27 cellular contexts compared by ENCODE assay signal in genomic region chr14:50864237-50864636, GRCh38. TPM values are rescaled to one million over a fixed set of nuclear protein-coding genes. Genes with fewer than 3 reads are reported as not detected.
DNase-seq lines count a peak whose midpoint lies in the region; ATAC-seq, FAIRE-seq and TF ChIP-seq lines count a peak whose summit lies in the region.
"Had no signal": no experiment of that assay in that cellular context is flagged by ENCODE, and none has a peak within 500 bp of the region (broad histone marks: within the 10 kb centered on the region; RNA-seq: fewer than 3 reads in every experiment).

No MANE protein-coding gene starts in this region.

- no peak overlapping the region for H3K9ac ChIP-seq in HepG2 (ENCODE audit: insufficient read depth, low read depth, low read length)
- no peak overlapping the region for H3K9ac ChIP-seq in colonic mucosa (ENCODE audit: low read depth in 2 of 2, low read length in 2 of 2)
- H3K9ac ChIP-seq: BLaER1 treated with 17β-estradiol and CSF1 and Interleukin-3, amounts not matched to agents 10 nM and 100 nM had no signal

- H3K9me3 ChIP-seq in HepG2 (ENCODE audit: low read length) (no peaks in the 10 kb centered on the region), right lobe of liver (no peaks in the 10 kb centered on the region), colonic mucosa (no peaks in the 10 kb centered on the region)
- H3K9me3 ChIP-seq: A549; BE2C; BLaER1 treated with 17β-estradiol and CSF1 and Interleukin-3, amounts not matched to agents 10 nM and 100 nM; HAP-1 had no signal

- no TSS peak for BruUV-seq in HepG2 (replicated peaks; lab: Mats Ljungman, UMichigan)

- H3K79me2 ChIP-seq in HepG2 (ENCODE audit: insufficient read depth, low read length), result no peaks in the 10 kb centered on the region

- TF ChIP-seq EP300 in HepG2 (IDR thresholded peaks at IDR 0.05; ENCODE audit: low read depth in 2 of 2, low read length in 2 of 2) (no peak), HepG2 (CRISPR knock-in tag; IDR thresholded peaks at IDR 0.05; ENCODE audit: borderline replicate concordance) (no peak)

- H3K27me3 Mint-ChIP-seq in glutamatergic neuron (ENCODE audit: unreplicated experiment), result no peaks in the 10 kb centered on the region

- no peak for TF ChIP-seq RAD21 in HepG2 (CRISPR knock-in tag; IDR thresholded peaks at IDR 0.05)

- H4K20me1 ChIP-seq in HepG2 (ENCODE audit: insufficient read depth, low read length), result no peaks in the 10 kb centered on the region
- H4K20me1 ChIP-seq: BLaER1 treated with 17β-estradiol and CSF1 and Interleukin-3, amounts not matched to agents 10 nM and 100 nM had no signal

- peak overlapping the region; percentile 88 for H3K27ac Mint-ChIP-seq in glutamatergic neuron (ENCODE audit: unreplicated experiment)
- H3K27ac Mint-ChIP-seq: CD4-positive, alpha-beta T cell; CD8-positive, alpha-beta memory T cell; HFFc6 had no signal

- H3K27ac ChIP-seq in HepG2 (ENCODE audit: extremely low read length, insufficient read depth, low read length) (no peak overlapping the region), right lobe of liver (no peak overlapping the region), colonic mucosa (no peak overlapping the region)
- H3K27ac ChIP-seq: A549 had no signal

- intact Hi-C loops in HepG2 (cut with micrococcal nuclease; ENCODE audit: unreplicated experiment) (loop anchor here (5.0 to 10.0 kb wide), 2 partner anchors 37 to 259 kb away; no protein-coding TSS in a partner anchor), right lobe of liver (cut with DNase I) (no loop called here), colonic mucosa (cut with DNase I) (no loop called here)

- TF ChIP-seq POLR2A in HepG2 (IDR thresholded peaks at IDR 0.05; ENCODE audit: insufficient read depth in 1 of 2, low read depth in 2 of 2, low read length in 2 of 2), result no peak
- TF ChIP-seq POLR2A in right lobe of liver (IDR thresholded peaks at IDR 0.05), result no peak

- peak overlapping the region; percentile 11 for H3K4me3 Mint-ChIP-seq in glutamatergic neuron (ENCODE audit: unreplicated experiment)
- H3K4me3 Mint-ChIP-seq: CD14-positive monocyte; CD4-positive, alpha-beta T cell; CD8-positive, alpha-beta memory T cell; HFFc6 had no signal

- FAIRE-seq in HepG2 (lab: Jason Lieb, UNC), result no peak
- FAIRE-seq: A549, D721Med, GM12878, GM19239, H54 had no signal

- TF ChIP-seq CTCF in HepG2 (CRISPR knock-in tag; IDR thresholded peaks at IDR 0.05) (no peak), right lobe of liver (IDR thresholded peaks at IDR 0.05) (no peak), epithelial cell of esophagus (IDR thresholded peaks at IDR 0.05; ENCODE audit: insufficient read depth, low read depth, low read length, missing control alignments) (no peak), glutamatergic neuron (IDR thresholded peaks at IDR 0.05; ENCODE audit: partially characterized antibody, unreplicated experiment) (no peak), colonic mucosa (IDR thresholded peaks at IDR 0.05) (no peak)

- CTCF ChIA-PET in HepG2 (lab: Yijun Ruan, JAX; ENCODE audit: low intra/inter-chr PET ratio, low total read pairs), result no interaction called here

- H3K9me3 Mint-ChIP-seq in glutamatergic neuron (ENCODE audit: unreplicated experiment), result peaks cover 1% of the 10 kb centered on the region
- H3K9me3 Mint-ChIP-seq: CD14-positive monocyte; CD4-positive, alpha-beta T cell; CD8-positive, alpha-beta memory T cell; HFFc6 had no signal

- DNase-seq in HepG2 (ENCODE audit: low spot score) (no peak), right lobe of liver (no peak), epithelial cell of esophagus (ENCODE audit: low read depth) (peak; percentile 47), glutamatergic neuron (no peak), NCI-H345 treated with DMSO at 0.1 percent for 48 hours (lab: John Stamatoyannopoulos, UW; ENCODE audit: unreplicated experiment) (no peak), colonic mucosa (no peak)
- DNase-seq: 8988T; ACHN; AML-193; BE2C; CD4-positive, alpha-beta T cell; CD8-positive, alpha-beta memory T cell; DMS 273 treated with DMSO at 0.1 percent for 48 hours; DMS79; EL; GDM1; GOT3; HFFc6 had no signal

- H3K4me3 ChIP-seq in HepG2 (replicated peaks in 1 of 3; ENCODE audit: insufficient read depth in 1 of 3, low read depth in 2 of 3, low read length in 3 of 3), result no peak overlapping the region
- H3K4me3 ChIP-seq in right lobe of liver, result no peak overlapping the region
- no peak overlapping the region for H3K4me3 ChIP-seq in epithelial cell of esophagus (ENCODE audit: low read length)
- H3K4me3 ChIP-seq in colonic mucosa, result no peak overlapping the region
- H3K4me3 ChIP-seq: A549; BLaER1 treated with 17β-estradiol and CSF1 and Interleukin-3, amounts not matched to agents 10 nM and 100 nM; GM12878; HAP-1 had no signal

- ATAC-seq in HepG2 (no peak), right lobe of liver (no peak), GM18511 (IDR thresholded peaks at IDR 0.05; ENCODE audit: unreplicated experiment) (no peak)
- ATAC-seq: A549, GM12878 had no signal

- H3K4me1 Mint-ChIP-seq in glutamatergic neuron (ENCODE audit: low read depth, unreplicated experiment), result peaks cover 48% of the 10 kb centered on the region

- no peaks in the 10 kb centered on the region for H3K36me3 Mint-ChIP-seq in glutamatergic neuron (ENCODE audit: unreplicated experiment)
- H3K36me3 Mint-ChIP-seq: CD14-positive monocyte had no signal

- H3K4me1 ChIP-seq in HepG2 (ENCODE audit: insufficient read depth, low read length), result peaks cover 25% of the 10 kb centered on the region
- peaks cover 0 to 6% (median 0%) of the 10 kb centered on the region in 4 donors for H3K4me1 ChIP-seq in right lobe of liver
- H3K4me1 ChIP-seq in colonic mucosa, result no peaks in the 10 kb centered on the region

- POLR2A ChIA-PET in HepG2 (lab: Yijun Ruan, JAX), result no interaction called here

- no peak overlapping the region for H3K4me2 ChIP-seq in HepG2 (ENCODE audit: low read depth, low read length)
- H3K4me2 ChIP-seq: A549 had no signal

- H3K27me3 ChIP-seq in HepG2 (ENCODE audit: control insufficient read depth in 1 of 2, insufficient read depth in 2 of 2, low read length in 2 of 2), result no peaks in the 10 kb centered on the region
- H3K27me3 ChIP-seq in right lobe of liver, result no peaks in the 10 kb centered on the region
- H3K27me3 ChIP-seq in colonic mucosa, result no peaks in the 10 kb centered on the region
- H3K27me3 ChIP-seq: BE2C had no signal

- H3K36me3 ChIP-seq in HepG2 (replicated peaks in 1 of 2; ENCODE audit: control insufficient read depth in 1 of 2, insufficient read depth in 2 of 2, low read length in 2 of 2) (no peaks in the 10 kb centered on the region), right lobe of liver (no peaks in the 10 kb centered on the region), colonic mucosa (no peaks in the 10 kb centered on the region)
- H3K36me3 ChIP-seq: BE2C; BLaER1 treated with 17β-estradiol and CSF1 and Interleukin-3, amounts not matched to agents 10 nM and 100 nM; HAP-1 had no signal

- H2AFZ ChIP-seq in HepG2 (ENCODE audit: low read length), result no peak overlapping the region

- in situ Hi-C loops in HepG2 (cut with HindIII; ENCODE audit: extremely low pct_ligation_motif_present, low pct_unique_long_range_greater_than_20kb), result loop anchor here (5.0 kb wide), 1 partner anchor 82 kb away; no protein-coding TSS in a partner anchor

RNA-seq across cellular contexts. Expression of gene ABHD12B, which starts 7.6 kb away (rescaled TPM):
- total RNA-seq in HepG2 (2016; rRNA removed; fragmentation: Illumina TruSeq; extraction: Trizol) (not detected in 2 replicates), right lobe of liver (not detected), glutamatergic neuron (ENCODE audit: unreplicated experiment) (0.61 TPM), colonic mucosa (10 to 100 TPM; 11.0 to 20.7 TPM)
- not detected in 2 replicates for total RNA-seq in HepG2 (2016; cell fraction: cytosol; rRNA removed; fragmentation: Illumina TruSeq; extraction: Trizol; ENCODE audit: low read depth)
- total RNA-seq in HepG2 (2016; cell fraction: insoluble cytoplasmic fraction; rRNA removed; fragmentation: Illumina TruSeq; extraction: Trizol), result not detected in 2 replicates
- total RNA-seq in HepG2 (2016; cell fraction: membrane; rRNA removed; fragmentation: Illumina TruSeq; extraction: Trizol), result not detected in 2 replicates
- total RNA-seq in HepG2 (2016; cell fraction: nucleus; rRNA removed; fragmentation: Illumina TruSeq; extraction: Trizol), result not detected in 2 replicates
- polyA plus RNA-seq in HepG2 (2011; rRNA removed), result not detected in 2 replicates
- not detected in 2 replicates for polyA plus RNA-seq in HepG2 (2011; cell fraction: cytosol; rRNA removed)
- not detected in 2 replicates for polyA plus RNA-seq in HepG2 (2011; cell fraction: nucleus; rRNA removed)
- polyA plus RNA-seq in HepG2 (2012), result 0.19 and 0.42 TPM in 2 replicates
- not detected in 2 replicates for polyA plus RNA-seq in HepG2 (2016; cell fraction: cytosol; fragmentation: Illumina TruSeq; extraction: Trizol; ENCODE audit: low read depth)
- polyA plus RNA-seq in HepG2 (2016; cell fraction: insoluble cytoplasmic fraction; fragmentation: Illumina TruSeq; extraction: Trizol; ENCODE audit: low read depth), result not detected in 2 replicates
- polyA plus RNA-seq in HepG2 (2016; cell fraction: membrane; fragmentation: Illumina TruSeq; extraction: Trizol; ENCODE audit: low read depth), result not detected in 2 replicates
- not detected in 2 replicates for polyA plus RNA-seq in HepG2 (2016; cell fraction: nucleus; fragmentation: Illumina TruSeq; extraction: Trizol; ENCODE audit: insufficient read depth, low read depth)
- not detected in 2 replicates for polyA minus RNA-seq in HepG2 (2011; rRNA and poly(A)+ RNA removed; ENCODE audit: low replicate concordance)
- not detected in 2 replicates for polyA minus RNA-seq in HepG2 (2011; cell fraction: cytosol; rRNA and poly(A)+ RNA removed)
- not detected in 2 replicates for polyA minus RNA-seq in HepG2 (2011; cell fraction: nucleus; rRNA and poly(A)+ RNA removed)
- total RNA-seq: CD4-positive, alpha-beta T cell; CD8-positive, alpha-beta memory T cell; GM12878 had no signal
- polyA plus RNA-seq: A549; CD8-positive, alpha-beta memory T cell; GM12878 had no signal

RNA-seq across cellular contexts. Expression of gene NIN, which starts 33.3 kb away (rescaled TPM):
- total RNA-seq in HepG2 (2016; rRNA removed; fragmentation: Illumina TruSeq; extraction: Trizol) (9.7 and 11.6 TPM in 2 replicates), right lobe of liver (10 to 100 TPM in 1 of 6 experiments, 1 to 10 TPM in 5; 6.4 to 10.9 (median 7.5) TPM), glutamatergic neuron (ENCODE audit: unreplicated experiment) (104 TPM), colonic mucosa (10 to 100 TPM; 13.7 to 19.8 TPM)
- 2.4 and 2.5 TPM in 2 replicates for total RNA-seq in HepG2 (2016; cell fraction: cytosol; rRNA removed; fragmentation: Illumina TruSeq; extraction: Trizol; ENCODE audit: low read depth)
- total RNA-seq in HepG2 (2016; cell fraction: insoluble cytoplasmic fraction; rRNA removed; fragmentation: Illumina TruSeq; extraction: Trizol), result 9.5 and 10.5 TPM in 2 replicates
- total RNA-seq in HepG2 (2016; cell fraction: membrane; rRNA removed; fragmentation: Illumina TruSeq; extraction: Trizol), result 4.7 and 5.1 TPM in 2 replicates
- 15.1 and 17.0 TPM in 2 replicates for total RNA-seq in HepG2 (2016; cell fraction: nucleus; rRNA removed; fragmentation: Illumina TruSeq; extraction: Trizol)
- polyA plus RNA-seq in HepG2 (2011; rRNA removed), result 2.5 and 2.8 TPM in 2 replicates
- 1.1 and 2.0 TPM in 2 replicates for polyA plus RNA-seq in HepG2 (2011; cell fraction: cytosol; rRNA removed)
- polyA plus RNA-seq in HepG2 (2011; cell fraction: nucleus; rRNA removed), result 3.9 and 4.5 TPM in 2 replicates
- polyA plus RNA-seq in HepG2 (2012), result 3.0 and 5.9 TPM in 2 replicates
- 1.0 and 1.5 TPM in 2 replicates for polyA plus RNA-seq in HepG2 (2016; cell fraction: cytosol; fragmentation: Illumina TruSeq; extraction: Trizol; ENCODE audit: low read depth)
- 5.5 and 6.0 TPM in 2 replicates for polyA plus RNA-seq in HepG2 (2016; cell fraction: insoluble cytoplasmic fraction; fragmentation: Illumina TruSeq; extraction: Trizol; ENCODE audit: low read depth)
- polyA plus RNA-seq in HepG2 (2016; cell fraction: membrane; fragmentation: Illumina TruSeq; extraction: Trizol; ENCODE audit: low read depth), result 1.3 and 2.4 TPM in 2 replicates
- 9.0 and 13.1 TPM in 2 replicates for polyA plus RNA-seq in HepG2 (2016; cell fraction: nucleus; fragmentation: Illumina TruSeq; extraction: Trizol; ENCODE audit: insufficient read depth, low read depth)
- polyA minus RNA-seq in HepG2 (2011; rRNA and poly(A)+ RNA removed; ENCODE audit: low replicate concordance), result 11.8 and 30.5 TPM in 2 replicates
- polyA minus RNA-seq in HepG2 (2011; cell fraction: cytosol; rRNA and poly(A)+ RNA removed), result 6.8 and 8.1 TPM in 2 replicates
- 19.8 and 20.9 TPM in 2 replicates for polyA minus RNA-seq in HepG2 (2011; cell fraction: nucleus; rRNA and poly(A)+ RNA removed)
